ENCODE assay signal across 1 cellular context in the genomic region with DNA sequence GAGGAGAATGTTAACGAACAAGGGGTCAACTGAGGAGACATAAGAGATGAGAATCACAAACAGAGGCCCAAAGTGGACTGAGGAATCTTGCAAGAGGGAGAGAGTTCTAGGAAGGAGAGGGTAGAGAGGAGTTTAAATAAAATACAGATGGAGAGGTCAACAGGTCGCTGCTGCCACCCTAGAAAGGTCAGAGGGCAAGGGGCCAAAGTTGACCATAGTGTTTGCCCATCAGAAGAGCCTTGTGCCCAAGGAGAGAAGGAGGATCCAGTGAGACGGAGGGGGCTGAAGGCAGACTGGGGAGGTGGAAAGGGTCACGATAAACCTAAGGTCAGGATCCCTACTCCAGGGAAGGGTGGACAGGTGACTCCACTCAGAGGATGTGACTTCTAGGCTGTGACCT.
TF ChIP-seq lines count a peak whose summit lies in the region.

No MANE protein-coding gene starts in this region.

TF ChIP-seq in IMR-90, 13 proteins besides CTCF, POLR2A, EP300 and RAD21:
- TF ChIP-seq RCOR1 (IDR thresholded peaks at IDR 0.05; ENCODE audit: insufficient replicate concordance, low read length) (no peak), RFX5 (IDR thresholded peaks at IDR 0.05; ENCODE audit: low read depth, low read length) (no peak), MXI1 (IDR thresholded peaks at IDR 0.05; ENCODE audit: borderline replicate concordance, low read depth, low read length) (no peak), BHLHE40 (IDR thresholded peaks at IDR 0.05; ENCODE audit: low read depth, low read length) (no peak), NFE2L2 (IDR thresholded peaks at IDR 0.05; ENCODE audit: low read depth, low read length) (no peak), SMC3 (IDR thresholded peaks at IDR 0.05; ENCODE audit: low read depth, low read length) (no peak), CEBPB (IDR thresholded peaks at IDR 0.05; ENCODE audit: low read depth, low read length) (no peak), CHD1 (IDR thresholded peaks at IDR 0.05; ENCODE audit: low read depth, low read length) (no peak), MAZ (IDR thresholded peaks at IDR 0.05; ENCODE audit: borderline replicate concordance, low read depth, low read length) (no peak), FOS (IDR thresholded peaks at IDR 0.05; ENCODE audit: low read depth, low read length) (no peak), MAFK (IDR thresholded peaks at IDR 0.05; ENCODE audit: low read depth, low read length) (no peak)
- TF ChIP-seq, protein P1, sequence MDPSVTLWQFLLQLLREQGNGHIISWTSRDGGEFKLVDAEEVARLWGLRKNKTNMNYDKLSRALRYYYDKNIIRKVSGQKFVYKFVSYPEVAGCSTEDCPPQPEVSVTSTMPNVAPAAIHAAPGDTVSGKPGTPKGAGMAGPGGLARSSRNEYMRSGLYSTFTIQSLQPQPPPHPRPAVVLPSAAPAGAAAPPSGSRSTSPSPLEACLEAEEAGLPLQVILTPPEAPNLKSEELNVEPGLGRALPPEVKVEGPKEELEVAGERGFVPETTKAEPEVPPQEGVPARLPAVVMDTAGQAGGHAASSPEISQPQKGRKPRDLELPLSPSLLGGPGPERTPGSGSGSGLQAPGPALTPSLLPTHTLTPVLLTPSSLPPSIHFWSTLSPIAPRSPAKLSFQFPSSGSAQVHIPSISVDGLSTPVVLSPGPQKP (IDR thresholded peaks at IDR 0.05; ENCODE audit: borderline replicate concordance, low read depth, low read length), result no peak
- TF ChIP-seq, protein P2, sequence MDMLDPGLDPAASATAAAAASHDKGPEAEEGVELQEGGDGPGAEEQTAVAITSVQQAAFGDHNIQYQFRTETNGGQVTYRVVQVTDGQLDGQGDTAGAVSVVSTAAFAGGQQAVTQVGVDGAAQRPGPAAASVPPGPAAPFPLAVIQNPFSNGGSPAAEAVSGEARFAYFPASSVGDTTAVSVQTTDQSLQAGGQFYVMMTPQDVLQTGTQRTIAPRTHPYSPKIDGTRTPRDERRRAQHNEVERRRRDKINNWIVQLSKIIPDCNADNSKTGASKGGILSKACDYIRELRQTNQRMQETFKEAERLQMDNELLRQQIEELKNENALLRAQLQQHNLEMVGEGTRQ (IDR thresholded peaks at IDR 0.05; ENCODE audit: low read depth, low read length), result no peak
